ENCODE assay signal across 8 cellular contexts in the genomic region with DNA sequence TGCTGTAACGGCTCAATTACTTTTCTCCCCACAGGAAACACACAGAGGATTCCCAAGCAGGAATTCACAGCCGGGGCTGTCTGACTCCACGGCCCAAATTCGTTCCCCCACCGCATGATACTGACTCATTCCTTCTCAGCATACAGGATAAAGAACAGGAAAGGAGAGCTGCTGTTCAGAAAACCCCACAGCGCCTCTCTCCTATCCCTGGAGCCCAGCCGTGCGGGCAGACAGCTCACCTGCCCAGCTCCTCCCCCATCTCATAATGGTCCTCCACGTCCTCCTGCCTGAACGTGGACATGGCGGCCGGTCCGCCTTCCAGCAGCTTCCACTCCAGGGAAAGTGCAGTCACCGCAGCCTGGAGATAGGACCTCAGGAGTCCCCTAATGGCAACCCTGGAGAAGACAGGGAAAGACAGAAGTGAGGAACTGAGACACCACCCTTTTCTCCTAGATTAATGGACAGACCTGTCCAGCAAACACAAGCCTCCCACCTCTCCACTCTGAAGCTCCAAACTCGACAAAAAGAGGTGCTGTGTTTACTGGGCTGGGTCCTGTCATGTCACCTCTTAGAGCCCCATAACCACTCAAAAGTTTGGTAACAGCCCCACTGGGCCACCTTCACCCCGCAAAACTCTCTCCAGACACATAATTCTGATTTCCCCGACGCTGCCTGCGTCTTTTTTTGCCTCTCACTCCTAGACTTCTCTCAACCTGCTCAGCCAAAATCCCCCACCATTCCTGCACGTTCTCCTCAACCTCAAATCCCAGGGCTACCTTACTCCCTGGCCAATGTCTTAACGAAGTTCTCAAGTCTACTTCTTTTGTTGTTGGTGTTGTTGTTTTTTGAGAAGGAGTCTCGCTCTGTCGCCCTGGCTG. TPM values are rescaled to one million over a fixed set of nuclear protein-coding genes. Genes with fewer than 3 reads are reported as not detected.
DNase-seq lines count a peak whose midpoint lies in the region; ATAC-seq, FAIRE-seq and TF ChIP-seq lines count a peak whose summit lies in the region.

No MANE protein-coding gene starts in this region.

- 13% methylated on average over 23 of the region's 23 CpGs for WGBS in HUES64

- H3K4me2 ChIP-seq in astrocyte (ENCODE audit: low read length): peak overlapping the region; percentile 99

- H3K4me1 Mint-ChIP-seq in astrocyte (ENCODE audit: low read depth, unreplicated experiment): peaks cover 25% of the 10 kb centered on the region

- H3K4me3 Mint-ChIP-seq in astrocyte (ENCODE audit: unreplicated experiment): peak overlapping the region; percentile 96

- peaks cover 72% of the 10 kb centered on the region for H4K20me1 ChIP-seq in astrocyte (ENCODE audit: insufficient read depth, low read length)

- H3K36me3 Mint-ChIP-seq in astrocyte (ENCODE audit: low read depth, unreplicated experiment): peaks cover 13% of the 10 kb centered on the region

- H3K27ac ChIP-seq in HUES64 (ENCODE audit: low read depth, low read length): peak overlapping the region; percentile 94
- peak overlapping the region; percentile 93 for H3K27ac ChIP-seq in astrocyte (ENCODE audit: low read depth, low read length)
- H3K27ac ChIP-seq in stomach smooth muscle (ENCODE audit: low read length): peak overlapping the region; percentile 98

- no peaks in the 10 kb centered on the region for H3K4me1 ChIP-seq in BE2C
- peaks cover 14% of the 10 kb centered on the region for H3K4me1 ChIP-seq in HUES64 (ENCODE audit: insufficient read depth, low read length)
- peaks cover 29% of the 10 kb centered on the region for H3K4me1 ChIP-seq in astrocyte (ENCODE audit: insufficient read depth, low read length)
- peaks cover 50% of the 10 kb centered on the region for H3K4me1 ChIP-seq in stomach smooth muscle (ENCODE audit: control insufficient read depth, insufficient read depth, low read length)

- no peak overlapping the region for H2AFZ ChIP-seq in astrocyte (ENCODE audit: low read depth, low read length)

- TF ChIP-seq CTCF in BE2C (IDR thresholded peaks at IDR 0.05; ENCODE audit: low read depth, low read length) (peak; percentile 30; the same call in 1 of the 2 replicates), astrocyte (IDR thresholded peaks at IDR 0.05; ENCODE audit: insufficient read depth, low read depth, low read length) (peak; percentile 26)

- H3K4me3 ChIP-seq in BE2C (ENCODE audit: low read depth, low read length): peak overlapping the region; percentile 87
- peak overlapping the region; percentile 89 for H3K4me3 ChIP-seq in HUES64 (ENCODE audit: low read length)
- peak overlapping the region; percentile 87 for H3K4me3 ChIP-seq in astrocyte (ENCODE audit: insufficient read depth, low read depth, low read length)
- peak overlapping the region; percentile 88 to 94 for H3K4me3 ChIP-seq in stomach smooth muscle (ENCODE audit: low read length in 2 of 2)

- H3K27me3 Mint-ChIP-seq in astrocyte (ENCODE audit: low read depth, unreplicated experiment): no peaks in the 10 kb centered on the region

- peak overlapping the region; percentile 92 for H3K9ac ChIP-seq in HUES64 (ENCODE audit: low read depth, low read length)
- peak overlapping the region; percentile 100 for H3K9ac ChIP-seq in astrocyte (ENCODE audit: low read length)
- peak overlapping the region; percentile 98 to 99 for H3K9ac ChIP-seq in stomach smooth muscle (ENCODE audit: low read length in 2 of 2)

- no peak for TF ChIP-seq POLR2A in erythroblast (IDR thresholded peaks at IDR 0.05; ENCODE audit: low read length)

- no peaks in the 10 kb centered on the region for H3K9me3 ChIP-seq in BE2C
- H3K9me3 ChIP-seq in HUES64 (ENCODE audit: insufficient read depth, low read depth, low read length): no peaks in the 10 kb centered on the region
- no peaks in the 10 kb centered on the region for H3K9me3 ChIP-seq in astrocyte (ENCODE audit: insufficient read depth, low read depth, low read length)
- H3K9me3 ChIP-seq in stomach smooth muscle (ENCODE audit: control insufficient read depth in 2 of 2, low read length in 2 of 2): no peaks in the 10 kb centered on the region

- H3K27me3 ChIP-seq in BE2C: no peaks in the 10 kb centered on the region
- no peaks in the 10 kb centered on the region for H3K27me3 ChIP-seq in HUES64 (ENCODE audit: insufficient read depth, low read length)
- H3K27me3 ChIP-seq in astrocyte (ENCODE audit: insufficient read depth, low read length): no peaks in the 10 kb centered on the region
- H3K27me3 ChIP-seq in stomach smooth muscle (ENCODE audit: control insufficient read depth in 1 of 2, insufficient read depth in 2 of 2, low read length in 2 of 2): no peaks in the 10 kb centered on the region

- no peak for ATAC-seq in GM18498 (IDR thresholded peaks at IDR 0.05; ENCODE audit: unreplicated experiment)

- H3K79me2 ChIP-seq in astrocyte (ENCODE audit: insufficient read depth, low read length): peaks cover 52% of the 10 kb centered on the region

- DNase-seq in BE2C (no peak), astrocyte (ENCODE audit: low read depth) (peak; percentile 87), iris pigment epithelial cell (ENCODE audit: low read depth) (peak; percentile 84), erythroblast (lab: John Stamatoyannopoulos, UW) (no peak), NCI-H1436 treated with DMSO at 0.1 percent for 48 hours (lab: John Stamatoyannopoulos, UW) (no peak)

- H3K36me3 ChIP-seq in BE2C: peaks cover 43% of the 10 kb centered on the region
- H3K36me3 ChIP-seq in HUES64 (ENCODE audit: insufficient read depth, low read length): peaks cover 39% of the 10 kb centered on the region
- H3K36me3 ChIP-seq in astrocyte (ENCODE audit: insufficient read depth, low read length): peaks cover 24% of the 10 kb centered on the region
- H3K36me3 ChIP-seq in stomach smooth muscle (ENCODE audit: control insufficient read depth in 2 of 2, insufficient read depth in 2 of 2, low read length in 2 of 2): peaks cover 10 to 14% of the 10 kb centered on the region in 2 donors

- H3K9me3 Mint-ChIP-seq in astrocyte (ENCODE audit: unreplicated experiment): no peaks in the 10 kb centered on the region

- FAIRE-seq in astrocyte (lab: Jason Lieb, UNC): no peak

- peak overlapping the region; percentile 97 for H3K27ac Mint-ChIP-seq in astrocyte (ENCODE audit: unreplicated experiment)

RNA-seq across cellular contexts. Expression of a gene that starts 1.2 kb away (rescaled TPM):
- polyA plus RNA-seq in BE2C (2012; ENCODE audit: insufficient read depth, insufficient read length, low read depth): 134 TPM
- polyA plus RNA-seq in HUES64 (2013, experiment 1 of 2): 42.6 TPM
- 41.9 TPM for polyA plus RNA-seq in HUES64 (2013, experiment 2 of 2)
- 242 and 264 TPM in 2 replicates for total RNA-seq in astrocyte

RNA-seq across cellular contexts. Expression of a gene that starts 15.6 kb away (rescaled TPM):
- polyA plus RNA-seq in BE2C (2012; ENCODE audit: insufficient read depth, insufficient read length, low read depth): 3,076 TPM
- 1,689 TPM for polyA plus RNA-seq in HUES64 (2013, experiment 1 of 2)
- 1,793 TPM for polyA plus RNA-seq in HUES64 (2013, experiment 2 of 2)
- total RNA-seq in astrocyte: 2,578 and 2,739 TPM in 2 replicates

RNA-seq across cellular contexts. Expression of a gene that starts 36.8 kb away (rescaled TPM):
- not detected for polyA plus RNA-seq in BE2C (2012; ENCODE audit: insufficient read depth, insufficient read length, low read depth)
- 40.9 TPM for polyA plus RNA-seq in HUES64 (2013, experiment 1 of 2)
- 38.4 TPM for polyA plus RNA-seq in HUES64 (2013, experiment 2 of 2)
- total RNA-seq in astrocyte: 0.73 TPM in 1 of 2 replicates, not detected in the other

RNA-seq across cellular contexts. Expression of a gene that starts 37.9 kb away (rescaled TPM):
- 105 TPM for polyA plus RNA-seq in BE2C (2012; ENCODE audit: insufficient read depth, insufficient read length, low read depth)
- polyA plus RNA-seq in HUES64 (2013, experiment 1 of 2): 26.4 TPM
- polyA plus RNA-seq in HUES64 (2013, experiment 2 of 2): 23.3 TPM
- total RNA-seq in astrocyte: 26.0 and 26.4 TPM in 2 replicates

Comparison
In these comparisons a context has a peak if more than half of its experiments do, and no peak if none do; other contexts are left out.
1. DNase-seq: peak in astrocyte (single experiment) and iris pigment epithelial cell (single experiment); none in BE2C (single experiment), erythroblast (0 of 2) and NCI-H1436 treated with DMSO at 0.1 percent for 48 hours (single experiment).
2. Peak in every context shown above with its lines, with median percentiles within 50 percentile points of each other: H3K4me3 ChIP-seq, H3K27ac ChIP-seq and H3K9ac ChIP-seq.